Comparison of ENCODE assay signal across 8 cellular contexts in the genomic region with DNA sequence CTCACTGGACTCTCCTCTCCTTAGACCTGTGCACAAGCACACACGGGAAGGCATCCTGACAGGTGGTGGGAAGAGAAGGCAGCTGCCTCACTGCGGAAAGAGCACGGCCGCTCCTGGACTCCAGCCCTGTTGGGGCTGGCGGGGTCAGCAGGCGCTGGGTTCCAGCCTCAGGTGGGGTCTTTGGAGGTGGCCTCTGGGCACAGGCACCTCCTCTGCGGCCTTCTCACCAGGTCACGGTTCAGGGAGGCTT. TPM values are rescaled to one million over a fixed set of nuclear protein-coding genes. Genes with fewer than 3 reads are reported as not detected.
A peak's percentile ranks its signal among the peaks of the same experiment; 100 is the strongest.
DNase-seq lines count a peak whose midpoint lies in the region; ATAC-seq and TF ChIP-seq lines count a peak whose summit lies in the region.

No MANE protein-coding gene starts in this region.

- peaks cover 49% of the 10 kb centered on the region for H3K79me2 ChIP-seq in neural progenitor cell (ENCODE audit: low read depth)

- no peaks in the 10 kb centered on the region for H3K9me3 Mint-ChIP-seq in CD4-positive, CD25-positive, alpha-beta regulatory T cell
- H3K9me3 Mint-ChIP-seq in neural progenitor cell = no peaks in the 10 kb centered on the region

- peak overlapping the region in 1 of 3 donors; percentile 71 for H3K27ac Mint-ChIP-seq in CD4-positive, CD25-positive, alpha-beta regulatory T cell
- peak overlapping the region; percentile 53 for H3K27ac Mint-ChIP-seq in neural progenitor cell

- H3K4me3 ChIP-seq in CD4-positive, CD25-positive, alpha-beta regulatory T cell (ENCODE audit: low read depth, low read length) = no peak overlapping the region
- H3K4me3 ChIP-seq in MG63 = peak overlapping the region; percentile 55
- peak overlapping the region; percentile 61 for H3K4me3 ChIP-seq in ectodermal cell (ENCODE audit: insufficient read depth, low read depth, low read length)
- H3K4me3 ChIP-seq in neural progenitor cell = peak overlapping the region; percentile 84

- no peak overlapping the region for H3K27ac ChIP-seq in CD4-positive, CD25-positive, alpha-beta regulatory T cell (ENCODE audit: insufficient read depth, low read length, poor library complexity, severe bottlenecking)
- H3K27ac ChIP-seq in ectodermal cell (ENCODE audit: insufficient read depth, low read depth, low read length, poor library complexity, severe bottlenecking) = no peak overlapping the region
- H3K27ac ChIP-seq in neural progenitor cell = no peak overlapping the region

- peak overlapping the region; percentile 75 to 82 (median 78) for H3K4me3 Mint-ChIP-seq in CD4-positive, CD25-positive, alpha-beta regulatory T cell
- peak overlapping the region; percentile 85 for H3K4me3 Mint-ChIP-seq in neural progenitor cell

- peaks cover 2% of the 10 kb centered on the region for H3K27me3 ChIP-seq in CD4-positive, CD25-positive, alpha-beta regulatory T cell (ENCODE audit: control insufficient read depth, insufficient read depth, low read length)
- H3K27me3 ChIP-seq in MG63 (no peaks in the 10 kb centered on the region), ectodermal cell (ENCODE audit: control insufficient read depth, insufficient read depth, low read length, poor library complexity, severe bottlenecking) (peaks cover 20% of the 10 kb centered on the region), neural progenitor cell (peaks cover 19% of the 10 kb centered on the region)

- no peak overlapping the region for H2AFZ ChIP-seq in neural progenitor cell (replicated peaks)

- peaks cover 5 to 38% (median 8%) of the 10 kb centered on the region in 4 donors for H3K4me1 Mint-ChIP-seq in CD4-positive, CD25-positive, alpha-beta regulatory T cell
- peaks cover 30% of the 10 kb centered on the region for H3K4me1 Mint-ChIP-seq in neural progenitor cell

- H3K9ac ChIP-seq in neural progenitor cell = no peak overlapping the region

- ATAC-seq in CD4-positive, CD25-positive, alpha-beta regulatory T cell (ENCODE audit: low read depth in 2 of 2) = no peak
- no peak for ATAC-seq in HG03135 (IDR thresholded peaks at IDR 0.05; ENCODE audit: unreplicated experiment)
- ATAC-seq in GM18858 (IDR thresholded peaks at IDR 0.05; ENCODE audit: unreplicated experiment) = no peak

- H3K36me3 ChIP-seq in CD4-positive, CD25-positive, alpha-beta regulatory T cell (ENCODE audit: control insufficient read depth, insufficient read depth, low read length) = no peaks in the 10 kb centered on the region
- H3K36me3 ChIP-seq in MG63 (no peaks in the 10 kb centered on the region; the same call in none of the 2 replicates), ectodermal cell (ENCODE audit: control insufficient read depth, insufficient read depth, low read length) (no peaks in the 10 kb centered on the region), neural progenitor cell (no peaks in the 10 kb centered on the region)

- peaks cover 3% of the 10 kb centered on the region for H3K36me3 Mint-ChIP-seq in CD4-positive, CD25-positive, alpha-beta regulatory T cell
- H3K36me3 Mint-ChIP-seq in neural progenitor cell = peaks cover 7% of the 10 kb centered on the region

- WGBS in ectodermal cell, 2 experiments = 74 to 78% methylated on average over 8 of the region's 8 CpGs

- peaks cover 5% of the 10 kb centered on the region for H3F3A ChIP-seq in neural progenitor cell (ENCODE audit: low read depth)

- H3K9me3 ChIP-seq in CD4-positive, CD25-positive, alpha-beta regulatory T cell (ENCODE audit: control insufficient read depth in 2 of 2, low read length in 2 of 2) = no peaks in the 10 kb centered on the region
- H3K9me3 ChIP-seq in MG63 (no peaks in the 10 kb centered on the region), ectodermal cell (ENCODE audit: control insufficient read depth, low read length) (no peaks in the 10 kb centered on the region), neural progenitor cell (ENCODE audit: low read depth) (no peaks in the 10 kb centered on the region)

- peak overlapping the region; percentile 98 for H3K4me2 ChIP-seq in neural progenitor cell

- peaks cover 41% of the 10 kb centered on the region for H3K4me1 ChIP-seq in CD4-positive, CD25-positive, alpha-beta regulatory T cell (ENCODE audit: control insufficient read depth, insufficient read depth, low read length, poor library complexity, severe bottlenecking)
- H3K4me1 ChIP-seq in ectodermal cell (ENCODE audit: control insufficient read depth, insufficient read depth, low read length) (peaks cover 25% of the 10 kb centered on the region), neural progenitor cell (peaks cover 24% of the 10 kb centered on the region)

- peaks cover 36% of the 10 kb centered on the region for H4K20me1 ChIP-seq in neural progenitor cell (ENCODE audit: low read depth)

- TF ChIP-seq CTCF in neural progenitor cell (IDR thresholded peaks at IDR 0.05) = no peak

- H3K27me3 Mint-ChIP-seq in CD4-positive, CD25-positive, alpha-beta regulatory T cell = peaks cover 7% of the 10 kb centered on the region
- H3K27me3 Mint-ChIP-seq in neural progenitor cell (ENCODE audit: insufficient read depth, low read depth) = peaks cover 2% of the 10 kb centered on the region

- DNase-seq in CD4-positive, CD25-positive, alpha-beta regulatory T cell = no peak
- DNase-seq in MG63 (no peak), neural progenitor cell (ENCODE audit: low spot score) (no peak), kidney glomerular epithelial cell (lab: John Stamatoyannopoulos, UW) (no peak), NCI-H524 treated with DMSO at 0.1 percent for 48 hours (lab: John Stamatoyannopoulos, UW) (no peak)

RNA-seq across cellular contexts. Expression of gene MTA1, which starts 0.6 kb away (rescaled TPM):
- 123 TPM for total RNA-seq in CD4-positive, CD25-positive, alpha-beta regulatory T cell
- 1 to 10 TPM; 2.5 to 3.1 (median 3.0) TPM for polyA plus RNA-seq in CD4-positive, CD25-positive, alpha-beta regulatory T cell
- total RNA-seq in MG63 (2014; rRNA removed; shearing (Covaris generic); ENCODE audit: low replicate concordance) = 20.6 and 46.5 TPM in 2 replicates
- 210 TPM for polyA plus RNA-seq in ectodermal cell (2013, experiment 1 of 4)
- 189 TPM for polyA plus RNA-seq in ectodermal cell (2013, experiment 2 of 4)
- 170 TPM for polyA plus RNA-seq in ectodermal cell (2013, experiment 3 of 4)
- 178 TPM for polyA plus RNA-seq in ectodermal cell (2013, experiment 4 of 4)
- total RNA-seq in neural progenitor cell (ENCODE audit: low replicate concordance) = 59.8 and 117 TPM in 2 replicates

RNA-seq across cellular contexts. Expression of gene TEX22, which starts 20.6 kb away (rescaled TPM):
- 3.1 TPM for total RNA-seq in CD4-positive, CD25-positive, alpha-beta regulatory T cell
- polyA plus RNA-seq in CD4-positive, CD25-positive, alpha-beta regulatory T cell = under 1 TPM; 0.11 to 0.31 (median 0.21) TPM
- total RNA-seq in MG63 (2014; rRNA removed; shearing (Covaris generic); ENCODE audit: low replicate concordance) = 0.22 and 0.63 TPM in 2 replicates
- 0.85 TPM for polyA plus RNA-seq in ectodermal cell (2013, experiment 1 of 4)
- polyA plus RNA-seq in ectodermal cell (2013, experiment 2 of 4) = 0.80 TPM
- polyA plus RNA-seq in ectodermal cell (2013, experiment 3 of 4) = 0.75 TPM
- 1.7 TPM for polyA plus RNA-seq in ectodermal cell (2013, experiment 4 of 4)
- 0.84 TPM in 1 of 2 replicates, not detected in the other for total RNA-seq in neural progenitor cell (ENCODE audit: low replicate concordance)

RNA-seq across cellular contexts. Expression of gene CRIP2, which starts 55.6 kb away (rescaled TPM):
- 37.1 TPM for total RNA-seq in CD4-positive, CD25-positive, alpha-beta regulatory T cell
- 100 to 1,000 TPM in 2 of 4 donors, 10 to 100 TPM in 2; 12.0 to 131 (median 72.9) TPM for polyA plus RNA-seq in CD4-positive, CD25-positive, alpha-beta regulatory T cell
- total RNA-seq in MG63 (2014; rRNA removed; shearing (Covaris generic); ENCODE audit: low replicate concordance) = 129 and 270 TPM in 2 replicates
- 11.8 TPM for polyA plus RNA-seq in ectodermal cell (2013, experiment 1 of 4)
- 14.1 TPM for polyA plus RNA-seq in ectodermal cell (2013, experiment 2 of 4)
- 14.0 TPM for polyA plus RNA-seq in ectodermal cell (2013, experiment 3 of 4)
- polyA plus RNA-seq in ectodermal cell (2013, experiment 4 of 4) = 16.4 TPM
- 0.30 and 3.5 TPM in 2 replicates for total RNA-seq in neural progenitor cell (ENCODE audit: low replicate concordance)
